1 cellular context compared by ENCODE assay signal in the genomic region with DNA sequence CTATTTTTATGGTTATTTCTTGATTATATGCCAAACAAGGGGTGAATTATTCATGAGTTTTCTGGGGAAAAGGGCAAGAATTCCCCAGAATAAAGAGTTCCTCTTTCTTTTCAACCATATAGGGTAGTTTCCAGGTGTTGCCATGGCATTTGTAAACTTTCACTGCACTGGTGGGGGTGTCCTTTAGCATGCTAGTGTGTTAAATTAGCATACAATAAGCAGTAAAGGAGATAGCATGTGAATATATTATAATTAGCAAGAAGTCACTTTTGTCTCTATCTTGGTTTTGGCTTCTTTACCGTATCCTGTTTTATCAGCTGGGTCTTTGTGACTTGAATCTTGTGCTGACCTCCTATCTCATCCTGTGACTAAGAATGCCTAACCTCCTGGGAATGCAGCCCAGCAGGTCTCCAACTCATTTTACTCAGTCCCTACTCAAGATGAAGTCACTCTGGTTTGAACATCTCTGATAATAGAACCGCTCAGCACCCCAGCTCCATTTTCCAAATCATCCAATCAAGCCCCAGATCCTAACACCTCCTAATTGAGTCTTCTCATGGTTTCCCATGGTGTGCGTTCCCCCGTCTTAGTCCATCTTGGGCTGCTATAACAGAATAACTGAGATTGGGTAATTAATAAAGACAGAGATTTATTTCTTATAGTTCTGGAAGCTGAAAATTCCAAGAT.
TF ChIP-seq lines count a peak whose summit lies in the region.

No MANE protein-coding gene starts in this region.

TF ChIP-seq in GM12878, 131 proteins besides CTCF, POLR2A, EP300 and RAD21 (continues in another document):
- TF ChIP-seq GATAD2B (conservative IDR thresholded peaks at IDR 0.05; ENCODE audit: low read depth) (no peak), E4F1 (IDR thresholded peaks at IDR 0.05; ENCODE audit: borderline replicate concordance, partially characterized antibody) (no peak), MTA2 (IDR thresholded peaks at IDR 0.05; ENCODE audit: low read depth) (0 out of 2 replicates have a peak, but pooled peaks have one; percentile 41), RUNX3 (IDR thresholded peaks at IDR 0.05; ENCODE audit: low read length) (no peak), IKZF1 (conservative IDR thresholded peaks at IDR 0.05) (0 out of 2 replicates have a peak, but pooled peaks have one; percentile 39), JUND (IDR thresholded peaks at IDR 0.05; ENCODE audit: low read depth, low read length) (no peak), ZZZ3 (IDR thresholded peaks at IDR 0.05; ENCODE audit: control insufficient read depth, insufficient read length, low read depth) (no peak), MLLT1 (IDR thresholded peaks at IDR 0.05) (0 out of 2 replicates have a peak, but pooled peaks have one; percentile 39), RAD51 (IDR thresholded peaks at IDR 0.05) (peak; percentile 11; the same call in 1 of the 2 replicates), RBBP5 (conservative IDR thresholded peaks at IDR 0.05) (no peak), CHD4 (IDR thresholded peaks at IDR 0.05) (no peak), PAX8 (IDR thresholded peaks at IDR 0.05) (no peak), ZNF592 (IDR thresholded peaks at IDR 0.05) (peak; percentile 98), RFX5 (IDR thresholded peaks at IDR 0.05; ENCODE audit: low read depth, low read length) (peak; percentile 60; the same call in 1 of the 2 replicates), RB1 (IDR thresholded peaks at IDR 0.05; ENCODE audit: borderline replicate concordance) (0 out of 2 replicates have a peak, but pooled peaks have one; percentile 21), TCF7 (IDR thresholded peaks at IDR 0.05; ENCODE audit: borderline replicate concordance) (no peak), STAT1 (conservative IDR thresholded peaks at IDR 0.05) (no peak), FOS (IDR thresholded peaks at IDR 0.05; ENCODE audit: borderline replicate concordance, extremely low read depth, insufficient read length) (no peak), MEF2A (IDR thresholded peaks at IDR 0.05; ENCODE audit: insufficient read depth, low read depth, low read length) (no peak), BCL11A (IDR thresholded peaks at IDR 0.05; ENCODE audit: low read depth, low read length) (no peak), PBX3 (IDR thresholded peaks at IDR 0.05; ENCODE audit: insufficient replicate concordance, low read depth, low read length) (no peak), POLR2AphosphoS5 (IDR thresholded peaks at IDR 0.05; ENCODE audit: low read length) (no peak), SPI1 (IDR thresholded peaks at IDR 0.05; ENCODE audit: borderline replicate concordance, insufficient read depth, low read depth, low read length) (peak; percentile 84), HDGF (IDR thresholded peaks at IDR 0.05) (0 out of 2 replicates have a peak, but pooled peaks have one; percentile 23), NR2F1 (conservative IDR thresholded peaks at IDR 0.05) (0 out of 2 replicates have a peak, but pooled peaks have one; percentile 23), NFYA (IDR thresholded peaks at IDR 0.05; ENCODE audit: borderline replicate concordance, low read depth, low read length) (no peak), ZNF687 (IDR thresholded peaks at IDR 0.05) (peak; percentile 94), SREBF2 (IDR thresholded peaks at IDR 0.05; ENCODE audit: low read length) (no peak), RELB (IDR thresholded peaks at IDR 0.05; ENCODE audit: low read depth) (peak; percentile 90), MYB (IDR thresholded peaks at IDR 0.05; ENCODE audit: borderline replicate concordance, low read depth, low read length) (no peak), SUZ12 (IDR thresholded peaks at IDR 0.05; ENCODE audit: unreplicated experiment) (no peak), ATF7 (IDR thresholded peaks at IDR 0.05; ENCODE audit: low read depth) (peak; percentile 24; the same call in 1 of the 2 replicates), BHLHE40 (IDR thresholded peaks at IDR 0.05; ENCODE audit: borderline replicate concordance in 1 of 2, low read depth in 2 of 2, low read length in 1 of 2) (peak in 1 of 2 experiments; percentile 4; a peak in 1 of 4 replicates), BMI1 (IDR thresholded peaks at IDR 0.05; ENCODE audit: borderline replicate concordance) (peak; percentile 91), SMAD5 (IDR thresholded peaks at IDR 0.05; ENCODE audit: low read depth) (no peak), ASH2L (IDR thresholded peaks at IDR 0.05; ENCODE audit: borderline replicate concordance, low read depth) (no peak), TCF3 (IDR thresholded peaks at IDR 0.05; ENCODE audit: borderline replicate concordance, insufficient read depth, low read depth, low read length) (no peak), MEF2B (IDR thresholded peaks at IDR 0.05; ENCODE audit: partially characterized antibody, poor library complexity, severe bottlenecking) (peak; percentile 70), YBX1 (IDR thresholded peaks at IDR 0.05) (no peak)
- TF ChIP-seq, protein P1, sequence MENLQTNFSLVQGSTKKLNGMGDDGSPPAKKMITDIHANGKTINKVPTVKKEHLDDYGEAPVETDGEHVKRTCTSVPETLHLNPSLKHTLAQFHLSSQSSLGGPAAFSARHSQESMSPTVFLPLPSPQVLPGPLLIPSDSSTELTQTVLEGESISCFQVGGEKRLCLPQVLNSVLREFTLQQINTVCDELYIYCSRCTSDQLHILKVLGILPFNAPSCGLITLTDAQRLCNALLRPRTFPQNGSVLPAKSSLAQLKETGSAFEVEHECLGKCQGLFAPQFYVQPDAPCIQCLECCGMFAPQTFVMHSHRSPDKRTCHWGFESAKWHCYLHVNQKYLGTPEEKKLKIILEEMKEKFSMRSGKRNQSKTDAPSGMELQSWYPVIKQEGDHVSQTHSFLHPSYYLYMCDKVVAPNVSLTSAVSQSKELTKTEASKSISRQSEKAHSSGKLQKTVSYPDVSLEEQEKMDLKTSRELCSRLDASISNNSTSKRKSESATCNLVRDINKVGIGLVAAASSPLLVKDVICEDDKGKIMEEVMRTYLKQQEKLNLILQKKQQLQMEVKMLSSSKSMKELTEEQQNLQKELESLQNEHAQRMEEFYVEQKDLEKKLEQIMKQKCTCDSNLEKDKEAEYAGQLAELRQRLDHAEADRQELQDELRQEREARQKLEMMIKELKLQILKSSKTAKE (IDR thresholded peaks at IDR 0.05; ENCODE audit: low read depth, poor library complexity, severe bottlenecking) = peak; percentile 47
